ENCODE assay signal across 19 cellular contexts in genomic region chr13:98448642-98448928, GRCh38.
DNase-seq lines count a peak whose midpoint lies in the region; ATAC-seq and TF ChIP-seq lines count a peak whose summit lies in the region.
"Had no signal": no experiment of that assay in that cellular context is flagged by ENCODE, and none has a peak within 500 bp of the region (broad histone marks: within the 10 kb centered on the region; RNA-seq: fewer than 3 reads in every experiment).

No MANE protein-coding gene starts in this region.

- H3K4me1 ChIP-seq in OCI-LY1 (ENCODE audit: insufficient read depth, low read length, severe bottlenecking) (peaks cover 14% of the 10 kb centered on the region), ascending aorta (peaks cover 2 to 16% of the 10 kb centered on the region in 2 donors), BE2C (no peaks in the 10 kb centered on the region)
- H3K4me1 ChIP-seq: right lobe of liver had no signal

- POLR2A ChIA-PET in activated CD4-positive, alpha-beta T cell treated with anti-CD3 and anti-CD28 coated beads, Interleukin-2, amount 10 ng/mL, durations not matched to agents 7 days and 5 days (lab: Charles Lee): no interaction called here

- CTCF ChIA-PET in activated CD4-positive, alpha-beta T cell treated with anti-CD3 and anti-CD28 coated beads, Interleukin-2, amount 10 ng/mL, durations not matched to agents 7 days and 5 days (lab: Charles Lee): interaction anchor here (0.6 to 1.7 kb wide), 5 partner anchors 13 to 204 kb away, joined by 3 to 6 read pairs (median 3); no protein-coding TSS in a partner anchor

- no peak for ATAC-seq in stimulated activated effector memory CD8-positive, alpha-beta T cell treated with anti-CD3 and anti-CD28 coated beads, Interleukin-12 subunit alpha, Interleukin-12 subunit beta, amount 100 ng/mL, for 72 hours
- ATAC-seq: activated CD8-positive, alpha-beta memory T cell treated with anti-CD3 and anti-CD28 coated beads, Interleukin-2, amount 10 ng/mL, durations not matched to agents 7 days and 5 days; effector memory CD8-positive, alpha-beta T cell; PC-3; right lobe of liver had no signal

- DNase-seq in activated CD4-positive, alpha-beta T cell treated with anti-CD3 and anti-CD28 coated beads, Interleukin-2, amount 10 ng/mL, durations not matched to agents 7 days and 5 days: no peak
- DNase-seq in activated CD4-positive, alpha-beta T cell treated with anti-CD3 and anti-CD28 coated beads for 1 hour: no peak
- no peak for DNase-seq in stimulated activated effector memory CD8-positive, alpha-beta T cell treated with anti-CD3 and anti-CD28 coated beads, Interleukin-12 subunit alpha, Interleukin-12 subunit beta, amount 100 ng/mL, for 72 hours (ENCODE audit: low spot score in 2 of 2)
- DNase-seq in ascending aorta (ENCODE audit: low spot score in 2 of 2) (no peak), BE2C (no peak), DMS153 treated with DMSO at 0.1 percent for 48 hours (lab: John Stamatoyannopoulos, UW; ENCODE audit: unreplicated experiment) (no peak)
- DNase-seq: activated CD4-positive, CD25-positive, alpha-beta regulatory T cell; activated CD8-positive, alpha-beta memory T cell treated with anti-CD3 and anti-CD28 coated beads, Interleukin-2, amount 10 ng/mL, durations not matched to agents 7 days and 5 days; cerebellar nuclear complex; effector memory CD8-positive, alpha-beta T cell; NCI-H774; occipital lobe; right lobe of liver; SJCRH30; upper lobe of left lung had no signal

- no peaks in the 10 kb centered on the region for H3K79me2 ChIP-seq in OCI-LY1 (ENCODE audit: insufficient read depth, low read length)

- peak overlapping the region; percentile 36 for H3K27ac Mint-ChIP-seq in activated CD4-positive, alpha-beta T cell treated with anti-CD3 and anti-CD28 coated beads, Interleukin-2, amount 10 ng/mL, durations not matched to agents 7 days and 5 days
- peak overlapping the region; percentile 74 for H3K27ac Mint-ChIP-seq in stimulated activated effector memory CD8-positive, alpha-beta T cell treated with anti-CD3 and anti-CD28 coated beads, Interleukin-12 subunit alpha, Interleukin-12 subunit beta, amount 100 ng/mL, for 72 hours

- no peaks in the 10 kb centered on the region for H3K9me3 Mint-ChIP-seq in activated CD4-positive, alpha-beta T cell treated with anti-CD3 and anti-CD28 coated beads, Interleukin-2, amount 10 ng/mL, durations not matched to agents 7 days and 5 days
- H3K9me3 Mint-ChIP-seq in stimulated activated effector memory CD8-positive, alpha-beta T cell treated with anti-CD3 and anti-CD28 coated beads, Interleukin-12 subunit alpha, Interleukin-12 subunit beta, amount 100 ng/mL, for 72 hours: no peaks in the 10 kb centered on the region
- H3K9me3 Mint-ChIP-seq: effector memory CD8-positive, alpha-beta T cell; T-helper 1 cell treated with Interleukin-12 subunit alpha and Interleukin-12 subunit beta and Interleukin-4 antibody, amounts not matched to agents 30 μg/mL and 1 μg/mL, for 36 hours had no signal

- intact Hi-C loops in ascending aorta (cut with DNase I): loop anchor here (5.0 kb wide), 1 partner anchor 224 kb away; no protein-coding TSS in a partner anchor

- H3K9me2 ChIP-seq in OCI-LY1 (ENCODE audit: low read depth, low read length): no peaks in the 10 kb centered on the region

- no peak overlapping the region for H3K4me3 ChIP-seq in OCI-LY1 (ENCODE audit: low read depth, low read length, poor library complexity, severe bottlenecking)
- H3K4me3 ChIP-seq in ascending aorta: no peak overlapping the region
- no peak overlapping the region for H3K4me3 ChIP-seq in BE2C (ENCODE audit: low read depth, low read length)
- H3K4me3 ChIP-seq: right lobe of liver, SJCRH30, upper lobe of left lung had no signal

- H3K27me3 ChIP-seq in OCI-LY1 (ENCODE audit: insufficient read depth, low read length) (no peaks in the 10 kb centered on the region), ascending aorta (no peaks in the 10 kb centered on the region), BE2C (no peaks in the 10 kb centered on the region)
- H3K27me3 ChIP-seq: right lobe of liver, SJCRH30, upper lobe of left lung had no signal

- TF ChIP-seq CTCF in OCI-LY1 (IDR thresholded peaks at IDR 0.05; ENCODE audit: low read length) (no peak), ascending aorta (IDR thresholded peaks at IDR 0.05) (no peak), BE2C (IDR thresholded peaks at IDR 0.05; ENCODE audit: low read depth, low read length) (no peak)

- H3K4me2 ChIP-seq in OCI-LY1 (ENCODE audit: low read length): peak overlapping the region; percentile 1; the same call in 1 of the 2 replicates

- H3K9me3 ChIP-seq in OCI-LY1 (ENCODE audit: low read length): no peaks in the 10 kb centered on the region
- no peaks in the 10 kb centered on the region for H3K9me3 ChIP-seq in ascending aorta
- H3K9me3 ChIP-seq in BE2C: no peaks in the 10 kb centered on the region
- H3K9me3 ChIP-seq: right lobe of liver, SJCRH30, upper lobe of left lung had no signal

- H4K20me1 ChIP-seq in OCI-LY1 (ENCODE audit: insufficient read depth, low read length): no peaks in the 10 kb centered on the region

- H3K9ac ChIP-seq in OCI-LY1 (ENCODE audit: low read length): no peak overlapping the region

- H3K4me3 Mint-ChIP-seq in activated CD4-positive, alpha-beta T cell treated with anti-CD3 and anti-CD28 coated beads, Interleukin-2, amount 10 ng/mL, durations not matched to agents 7 days and 5 days: no peak overlapping the region
- no peak overlapping the region for H3K4me3 Mint-ChIP-seq in stimulated activated effector memory CD8-positive, alpha-beta T cell treated with anti-CD3 and anti-CD28 coated beads, Interleukin-12 subunit alpha, Interleukin-12 subunit beta, amount 100 ng/mL, for 72 hours
- H3K4me3 Mint-ChIP-seq: activated CD8-positive, alpha-beta memory T cell treated with anti-CD3 and anti-CD28 coated beads, Interleukin-2, amount 10 ng/mL, durations not matched to agents 7 days and 5 days; effector memory CD8-positive, alpha-beta T cell; T-helper 1 cell treated with Interleukin-12 subunit alpha and Interleukin-12 subunit beta and Interleukin-4 antibody, amounts not matched to agents 30 μg/mL and 1 μg/mL, for 36 hours had no signal

- H3F3A ChIP-seq in OCI-LY1 (ENCODE audit: insufficient read depth, low read length): no peaks in the 10 kb centered on the region

- peaks cover 39% of the 10 kb centered on the region for H3K4me1 Mint-ChIP-seq in activated CD4-positive, alpha-beta T cell treated with anti-CD3 and anti-CD28 coated beads, Interleukin-2, amount 10 ng/mL, durations not matched to agents 7 days and 5 days
- peaks cover 39% of the 10 kb centered on the region for H3K4me1 Mint-ChIP-seq in stimulated activated effector memory CD8-positive, alpha-beta T cell treated with anti-CD3 and anti-CD28 coated beads, Interleukin-12 subunit alpha, Interleukin-12 subunit beta, amount 100 ng/mL, for 72 hours

- H3K36me3 ChIP-seq in OCI-LY1 (ENCODE audit: insufficient read depth, low read length): peaks cover 27% of the 10 kb centered on the region; the same call in 1 of the 2 replicates
- H3K36me3 ChIP-seq in ascending aorta: peaks cover 0 to 16% of the 10 kb centered on the region in 2 donors
- peaks cover 48% of the 10 kb centered on the region for H3K36me3 ChIP-seq in BE2C

- H3K36me3 Mint-ChIP-seq in activated CD4-positive, alpha-beta T cell treated with anti-CD3 and anti-CD28 coated beads, Interleukin-2, amount 10 ng/mL, durations not matched to agents 7 days and 5 days (ENCODE audit: low read depth): peaks cover 42% of the 10 kb centered on the region
- peaks cover 99% of the 10 kb centered on the region for H3K36me3 Mint-ChIP-seq in stimulated activated effector memory CD8-positive, alpha-beta T cell treated with anti-CD3 and anti-CD28 coated beads, Interleukin-12 subunit alpha, Interleukin-12 subunit beta, amount 100 ng/mL, for 72 hours

- H2AFZ ChIP-seq in OCI-LY1 (ENCODE audit: low read length): no peak overlapping the region

- no peaks in the 10 kb centered on the region for H3K27me3 Mint-ChIP-seq in activated CD4-positive, alpha-beta T cell treated with anti-CD3 and anti-CD28 coated beads, Interleukin-2, amount 10 ng/mL, durations not matched to agents 7 days and 5 days
- H3K27me3 Mint-ChIP-seq: activated CD8-positive, alpha-beta memory T cell treated with anti-CD3 and anti-CD28 coated beads, Interleukin-2, amount 10 ng/mL, durations not matched to agents 7 days and 5 days; effector memory CD8-positive, alpha-beta T cell had no signal

- H3K27ac ChIP-seq in OCI-LY1 (ENCODE audit: low read depth, low read length, poor library complexity, severe bottlenecking) (peak overlapping the region; percentile 5), cingulate gyrus (ENCODE audit: low read depth, low read length) (peak overlapping the region; percentile 51), ascending aorta (no peak overlapping the region)
- H3K27ac ChIP-seq: right lobe of liver, SJCRH30, upper lobe of left lung had no signal

Comparison
In these comparisons a context has a peak if more than half of its experiments do, and no peak if none do; other contexts are left out.
1. H3K27ac ChIP-seq: peak in OCI-LY1 (single experiment) and cingulate gyrus (single experiment); none in ascending aorta (0 of 2).